Comparison of ENCODE assay signal across 20 cellular contexts in the genomic region with DNA sequence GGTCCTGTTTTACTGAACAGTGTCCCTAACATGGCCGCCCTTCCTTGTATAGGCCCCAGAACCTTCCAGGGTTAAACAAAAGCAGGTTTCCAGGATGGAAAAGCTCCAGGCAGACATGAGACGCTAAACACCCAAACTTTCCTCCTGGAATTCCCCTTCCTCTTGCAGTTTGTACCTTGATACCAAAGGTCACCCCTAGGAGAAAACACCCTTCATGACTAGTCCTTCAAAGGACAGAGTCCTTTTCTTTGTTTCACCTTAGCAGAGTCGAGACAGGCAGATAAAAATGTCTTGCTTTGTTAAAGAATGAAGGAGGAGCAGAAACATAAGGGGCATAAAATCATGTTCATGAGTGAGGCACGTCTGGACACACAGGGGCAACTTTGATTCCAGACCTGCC.
DNase-seq lines count a peak whose midpoint lies in the region; ATAC-seq and TF ChIP-seq lines count a peak whose summit lies in the region.
"Had no signal": no experiment of that assay in that cellular context is flagged by ENCODE, and none has a peak within 500 bp of the region (broad histone marks: within the 10 kb centered on the region; RNA-seq: fewer than 3 reads in every experiment).

No MANE protein-coding gene starts in this region.

- no peak overlapping the region for H2AK5ac ChIP-seq in mesendoderm (ENCODE audit: low read length)

- H3K4me3 Mint-ChIP-seq in GM23338 (no peak overlapping the region), WTC11 (no peak overlapping the region; the same call in 1 of the 2 replicates)
- H3K4me3 Mint-ChIP-seq: activated naive CD4-positive, alpha-beta T cell treated with anti-CD3 and anti-CD28 coated beads, Interleukin-2, amount 10 ng/mL, durations not matched to agents 7 days and 5 days; central memory CD8-positive, alpha-beta T cell; stimulated activated memory B cell treated with anti-CD40 and anti-IgM and Interleukin-4, amounts not matched to agents 10 μg/mL and 1 μg/mL and 100 μg/mL, for 72 hours had no signal

- POLR2A ChIA-PET in WTC11 (lab: Charles Lee) = interaction anchor here (0.6 to 1.9 kb wide), 2 partner anchors 10 to 33 kb away, joined by 3 to 9 read pairs; no protein-coding TSS in a partner anchor

- CTCF ChIA-PET in WTC11 (lab: Charles Lee) = interaction anchor here (1.0 to 1.2 kb wide), 2 partner anchors 10 to 156 kb away, joined by 4 read pairs; no protein-coding TSS in a partner anchor

- H3K36me3 Mint-ChIP-seq in GM23338 (ENCODE audit: low read depth) (peaks cover 4% of the 10 kb centered on the region; the same call in 2 of the 3 replicates), WTC11 (no peaks in the 10 kb centered on the region)
- H3K36me3 Mint-ChIP-seq: stimulated activated memory B cell treated with anti-CD40 and anti-IgM and Interleukin-4, amounts not matched to agents 10 μg/mL and 1 μg/mL and 100 μg/mL, for 72 hours had no signal

- H4K20me1 ChIP-seq in BLaER1 treated with 17β-estradiol and CSF1 and Interleukin-3, amounts not matched to agents 10 nM and 100 nM = no peaks in the 10 kb centered on the region
- no peaks in the 10 kb centered on the region for H4K20me1 ChIP-seq in GM23338 (replicated peaks; ENCODE audit: insufficient read depth)

- peak overlapping the region; percentile 32 for H3K18ac ChIP-seq in mesendoderm (ENCODE audit: low read length)

- H3K4me1 ChIP-seq in BLaER1 treated with 17β-estradiol and CSF1 and Interleukin-3, amounts not matched to agents 10 nM and 100 nM = peaks cover 53 to 72% (median 59%) of the 10 kb centered on the region in 10 experiments
- H3K4me1 ChIP-seq in GM23338 (ENCODE audit: insufficient read depth) (peaks cover 42% of the 10 kb centered on the region), mesendoderm (ENCODE audit: control insufficient read depth, low read depth, low read length) (peaks cover 4% of the 10 kb centered on the region)
- H3K4me1 ChIP-seq: psoas muscle, testis, uterus had no signal

- peak overlapping the region; percentile 57 for H2BK5ac ChIP-seq in mesendoderm (ENCODE audit: low read length)

- no peak for ATAC-seq in GM23338
- ATAC-seq in WTC11 = no peak
- ATAC-seq in GM21447 (IDR thresholded peaks at IDR 0.05; ENCODE audit: unreplicated experiment) = no peak
- ATAC-seq: left ventricle myocardium superior; psoas muscle; stimulated activated memory B cell treated with anti-CD40 and anti-IgM and Interleukin-4, amounts not matched to agents 10 μg/mL and 1 μg/mL and 100 μg/mL, for 72 hours had no signal

- no peaks in the 10 kb centered on the region for H3K27me3 ChIP-seq in BLaER1 treated with 17β-estradiol and CSF1 and Interleukin-3, amounts not matched to agents 10 nM and 100 nM
- H3K27me3 ChIP-seq in GM23338 (ENCODE audit: insufficient read depth) (no peaks in the 10 kb centered on the region), mesendoderm (ENCODE audit: insufficient read depth, low read length, poor library complexity) (no peaks in the 10 kb centered on the region)
- H3K27me3 ChIP-seq: testis, uterus had no signal

- H3K36me3 ChIP-seq in BLaER1 treated with 17β-estradiol and CSF1 and Interleukin-3, amounts not matched to agents 10 nM and 100 nM = no peaks in the 10 kb centered on the region
- H3K36me3 ChIP-seq in GM23338 (ENCODE audit: insufficient read depth) (no peaks in the 10 kb centered on the region), mesendoderm (ENCODE audit: control insufficient read depth, insufficient read depth, low read length) (no peaks in the 10 kb centered on the region)
- H3K36me3 ChIP-seq: HAP-1, uterus had no signal

- no peaks in the 10 kb centered on the region for H3K79me1 ChIP-seq in mesendoderm (ENCODE audit: low read length)

- peaks cover 49% of the 10 kb centered on the region for H3K4me1 Mint-ChIP-seq in GM23338
- peaks cover 56% of the 10 kb centered on the region for H3K4me1 Mint-ChIP-seq in WTC11

- no peaks in the 10 kb centered on the region for H3K79me2 ChIP-seq in GM23338 (replicated peaks; ENCODE audit: insufficient read depth)
- H3K79me2 ChIP-seq in mesendoderm (ENCODE audit: control insufficient read depth, insufficient read depth, low read length) = no peaks in the 10 kb centered on the region

- H3K23ac ChIP-seq in mesendoderm (ENCODE audit: low read length) = no peak overlapping the region

- H3K9me2 ChIP-seq in GM23338 (ENCODE audit: insufficient read depth) = no peaks in the 10 kb centered on the region

- H4K5ac ChIP-seq in mesendoderm (ENCODE audit: low read length) = no peak overlapping the region

- H3K9ac ChIP-seq in BLaER1 treated with 17β-estradiol and CSF1 and Interleukin-3, amounts not matched to agents 10 nM and 100 nM = peak overlapping the region in 8 of 11 experiments; percentile 19 to 59 (median 44); a peak in 11 of 22 replicates
- no peak overlapping the region for H3K9ac ChIP-seq in mesendoderm (ENCODE audit: low read length)

- H3K4me3 ChIP-seq in BLaER1 treated with 17β-estradiol and CSF1 and Interleukin-3, amounts not matched to agents 10 nM and 100 nM = peak overlapping the region in 2 of 10 experiments; percentile 8 to 31; a peak in 1 of 20 replicates
- no peak overlapping the region for H3K4me3 ChIP-seq in GM23338
- no peak overlapping the region for H3K4me3 ChIP-seq in mesendoderm (ENCODE audit: low read length)
- H3K4me3 ChIP-seq: HAP-1, psoas muscle, testis, uterus had no signal

- no peak overlapping the region for H2BK15ac ChIP-seq in mesendoderm (replicated peaks; ENCODE audit: low read depth)

- H2AFZ ChIP-seq in GM23338 = no peak overlapping the region

- H3F3A ChIP-seq in GM23338 (replicated peaks; ENCODE audit: low read depth) = no peaks in the 10 kb centered on the region

- H3K4me2 ChIP-seq in BLaER1 treated with 17β-estradiol and CSF1 and Interleukin-3, amounts not matched to agents 10 nM and 100 nM = peak overlapping the region; percentile 55 to 94 (median 87)
- 0 out of 2 replicates have a peak overlapping the region, but pooled peaks have one; percentile 48 for H3K4me2 ChIP-seq in GM23338
- H3K4me2 ChIP-seq in mesendoderm (ENCODE audit: low read length) = no peak overlapping the region

- TF ChIP-seq CTCF in GM23338 (conservative IDR thresholded peaks at IDR 0.05; ENCODE audit: low read depth in 2 of 2) (no peak), WTC11 (IDR thresholded peaks at IDR 0.05) (no peak)

- H3K4ac ChIP-seq in mesendoderm (ENCODE audit: low read depth, low read length) = peak overlapping the region; percentile 79

- WGBS in mesendoderm (ENCODE audit: extremely low coverage, insufficient coverage, low lambda C conversion rate) = no CpG with 5 or more reads among the region's 4 CpGs

- H3K27ac Mint-ChIP-seq in GM23338 (no peak overlapping the region), WTC11 (peak overlapping the region; percentile 63; the same call in 1 of the 2 replicates)
- H3K27ac Mint-ChIP-seq: activated naive CD4-positive, alpha-beta T cell treated with anti-CD3 and anti-CD28 coated beads, Interleukin-2, amount 10 ng/mL, durations not matched to agents 7 days and 5 days; stimulated activated memory B cell treated with anti-CD40 and anti-IgM and Interleukin-4, amounts not matched to agents 10 μg/mL and 1 μg/mL and 100 μg/mL, for 72 hours had no signal

- H3K9me3 Mint-ChIP-seq in GM23338 (no peaks in the 10 kb centered on the region; the same call in 2 of the 3 replicates), WTC11 (peaks cover 4% of the 10 kb centered on the region)
- H3K9me3 Mint-ChIP-seq: activated naive CD4-positive, alpha-beta T cell treated with anti-CD3 and anti-CD28 coated beads, Interleukin-2, amount 10 ng/mL, durations not matched to agents 7 days and 5 days; central memory CD8-positive, alpha-beta T cell; stimulated activated memory B cell treated with anti-CD40 and anti-IgM and Interleukin-4, amounts not matched to agents 10 μg/mL and 1 μg/mL and 100 μg/mL, for 72 hours had no signal

- H4K8ac ChIP-seq in mesendoderm (ENCODE audit: low read depth, low read length) = no peak overlapping the region

- H3K27ac ChIP-seq in BLaER1 treated with 17β-estradiol and CSF1 and Interleukin-3, amounts not matched to agents 10 nM and 100 nM = peak overlapping the region in 10 of 11 experiments; percentile 11 to 93 (median 72); a peak in 18 of 22 replicates
- H3K27ac ChIP-seq in GM23338 (ENCODE audit: low read depth) (no peak overlapping the region), mesendoderm (ENCODE audit: low read depth, low read length) (peak overlapping the region; percentile 43)
- H3K27ac ChIP-seq: psoas muscle, testis had no signal

- H2BK120ac ChIP-seq in mesendoderm (ENCODE audit: low read depth, low read length) = peak overlapping the region; percentile 48

- peak overlapping the region; percentile 49 for H3K56ac ChIP-seq in mesendoderm (ENCODE audit: low read length)

- H3K9me3 ChIP-seq in BLaER1 treated with 17β-estradiol and CSF1 and Interleukin-3, amounts not matched to agents 10 nM and 100 nM (replicated peaks in 1 of 11) = peaks cover 0 to 11% (median 5%) of the 10 kb centered on the region in 11 experiments; a peak in 10 of 22 replicates
- H3K9me3 ChIP-seq: HAP-1, psoas muscle, testis, uterus had no signal

- intact Hi-C loops in posterior cingulate gyrus (cut with DNase I) = no loop called here

- H3K27me3 Mint-ChIP-seq in GM23338 (ENCODE audit: insufficient read depth, low read depth, poor library complexity) (peaks cover 8% of the 10 kb centered on the region), WTC11 (ENCODE audit: low read depth) (peaks cover 3% of the 10 kb centered on the region)
- H3K27me3 Mint-ChIP-seq: activated naive CD4-positive, alpha-beta T cell treated with anti-CD3 and anti-CD28 coated beads, Interleukin-2, amount 10 ng/mL, durations not matched to agents 7 days and 5 days; central memory CD8-positive, alpha-beta T cell; stimulated activated memory B cell treated with anti-CD40 and anti-IgM and Interleukin-4, amounts not matched to agents 10 μg/mL and 1 μg/mL and 100 μg/mL, for 72 hours had no signal

- DNase-seq in GM23338 (ENCODE audit: low spot score) (no peak), WTC11 (ENCODE audit: low spot score) (no peak), mesendoderm (no peak), inferior parietal cortex (ENCODE audit: extremely low spot score) (no peak), posterior cingulate gyrus (no peak), NCI-H1105 (lab: John Stamatoyannopoulos, UW) (no peak)
- DNase-seq: activated CD4-positive, CD25-positive, alpha-beta regulatory T cell treated with anti-CD3 and anti-CD28 coated beads, Interleukin-2, amount 50 U/mL, for 72 hours; activated CD8-positive, alpha-beta memory T cell treated with anti-CD3 and anti-CD28 coated beads for 24 hours; activated naive CD4-positive, alpha-beta T cell treated with anti-CD3 and anti-CD28 coated beads, Interleukin-2, amount 10 ng/mL, durations not matched to agents 7 days and 5 days; aorta; left ventricle myocardium superior; NCI-H1105 treated with DMSO at 0.1 percent for 48 hours; psoas muscle; testis had no signal

TF ChIP-seq in GM23338, 12 proteins besides CTCF, POLR2A, EP300 and RAD21 (continues in another document):
- TF ChIP-seq STAT1 (IDR thresholded peaks at IDR 0.05; ENCODE audit: unreplicated experiment) = no peak
- TF ChIP-seq ZNF114 (CRISPR knock-in tag; IDR thresholded peaks at IDR 0.05) = no peak
- no peak for TF ChIP-seq POLR2AphosphoS5 (IDR thresholded peaks at IDR 0.05; ENCODE audit: low read depth)

TF ChIP-seq in WTC11, 78 proteins besides CTCF, POLR2A, EP300 and RAD21 (continues in another document):
- TF ChIP-seq ZNF396 (CRISPR knock-in tag; IDR thresholded peaks at IDR 0.05; ENCODE audit: borderline replicate concordance) (no peak), ZNF121 (CRISPR knock-in tag; IDR thresholded peaks at IDR 0.05) (no peak)
